8 cellular contexts compared by ENCODE assay signal in genomic region chr5:72018158-72018803, GRCh38.
A peak's percentile ranks its signal among the peaks of the same experiment; 100 is the strongest.
DNase-seq lines count a peak whose midpoint lies in the region; ATAC-seq and TF ChIP-seq lines count a peak whose summit lies in the region.

No MANE protein-coding gene starts in this region.

- no peak overlapping the region for H3K4me3 Mint-ChIP-seq in natural killer cell

- DNase-seq in Right ventricle myocardium superior, result no peak
- no peak for DNase-seq in cardiac septum (ENCODE audit: low spot score)
- peak; percentile 79 for DNase-seq in NAMALWA (ENCODE audit: low spot score)
- peak; percentile 43 for DNase-seq in activated CD4-positive, alpha-beta T cell treated with anti-CD3 and anti-CD28 coated beads, Interleukin-2, amount 50 U/mL, for 1 hour
- peak; percentile 0 to 24 (median 1) for DNase-seq in effector memory CD4-positive, alpha-beta T cell
- peak; percentile 31 for DNase-seq in natural killer cell
- peak in 1 of 2 donors; percentile 57 for DNase-seq in tibial nerve (ENCODE audit: low spot score in 2 of 2)

- ATAC-seq in Right ventricle myocardium superior (ENCODE audit: poor library complexity) (peak; percentile 56), natural killer cell (peak; percentile 62 to 79 (median 68)), GM18505 (IDR thresholded peaks at IDR 0.05; ENCODE audit: unreplicated experiment) (no peak)

- no peak overlapping the region for H3K27ac ChIP-seq in effector memory CD4-positive, alpha-beta T cell (ENCODE audit: insufficient read depth, low read length, poor library complexity, severe bottlenecking)
- no peak overlapping the region for H3K27ac ChIP-seq in tibial nerve

- no peaks in the 10 kb centered on the region for H3K36me3 Mint-ChIP-seq in natural killer cell

- TF ChIP-seq CTCF in natural killer cell (IDR thresholded peaks at IDR 0.05) (peak; percentile 96), tibial nerve (IDR thresholded peaks at IDR 0.05) (peak in 4 of 5 experiments; percentile 24 to 81 (median 34))

- TF ChIP-seq EP300 in tibial nerve (IDR thresholded peaks at IDR 0.05), result no peak

- 28 to 39% methylated on average over 1 of the region's 1 CpG for WGBS in tibial nerve, 2 donors

- no peak for TF ChIP-seq POLR2A in tibial nerve (IDR thresholded peaks at IDR 0.05)
- no peak for TF ChIP-seq POLR2A in GM18505 (IDR thresholded peaks at IDR 0.05; ENCODE audit: borderline replicate concordance, extremely low read depth, insufficient read depth, insufficient read length)

- H3K4me3 ChIP-seq in effector memory CD4-positive, alpha-beta T cell (ENCODE audit: insufficient read depth, low read depth, low read length, poor library complexity, severe bottlenecking), result no peak overlapping the region
- H3K4me3 ChIP-seq in tibial nerve, result no peak overlapping the region

- H3K27me3 Mint-ChIP-seq in natural killer cell (ENCODE audit: low read depth in 2 of 2), result peaks cover 10 to 35% of the 10 kb centered on the region in 2 donors

- intact Hi-C loops in Right ventricle myocardium superior (cut with DNase I), result loop anchor here (10.0 kb wide), 1 partner anchor 233 kb away; no protein-coding TSS in a partner anchor
- intact Hi-C loops in cardiac septum (cut with DNase I), result loop anchor here (2.0 kb wide), 1 partner anchor 235 kb away; no protein-coding TSS in a partner anchor
- intact Hi-C loops in natural killer cell (cut with micrococcal nuclease), result no loop called here

- no peaks in the 10 kb centered on the region for H3K4me1 Mint-ChIP-seq in natural killer cell

- H3K9me3 ChIP-seq in effector memory CD4-positive, alpha-beta T cell (ENCODE audit: control insufficient read depth, low read length), result no peaks in the 10 kb centered on the region
- H3K9me3 ChIP-seq in tibial nerve, result peaks cover 0 to 13% (median 0%) of the 10 kb centered on the region in 4 donors

- no peaks in the 10 kb centered on the region for H3K36me3 ChIP-seq in effector memory CD4-positive, alpha-beta T cell (ENCODE audit: control insufficient read depth, insufficient read depth, low read length)
- no peaks in the 10 kb centered on the region for H3K36me3 ChIP-seq in tibial nerve

- peaks cover 0 to 2% of the 10 kb centered on the region in 2 donors for H3K9me3 Mint-ChIP-seq in natural killer cell

- no peak overlapping the region for H3K27ac Mint-ChIP-seq in natural killer cell

- H3K27me3 ChIP-seq in effector memory CD4-positive, alpha-beta T cell (replicated peaks; ENCODE audit: control insufficient read depth, insufficient read depth, low read length, poor library complexity, severe bottlenecking), result no peaks in the 10 kb centered on the region
- H3K27me3 ChIP-seq in tibial nerve, result no peaks in the 10 kb centered on the region

- H3K4me1 ChIP-seq in effector memory CD4-positive, alpha-beta T cell (ENCODE audit: control insufficient read depth, insufficient read depth, low read length, poor library complexity, severe bottlenecking), result no peaks in the 10 kb centered on the region
- H3K4me1 ChIP-seq in tibial nerve, result peaks cover 0 to 5% (median 0%) of the 10 kb centered on the region in 4 donors

Comparison
In these comparisons a context has a peak if more than half of its experiments do, and no peak if none do; other contexts are left out.
1. DNase-seq: peak in NAMALWA (single experiment), activated CD4-positive, alpha-beta T cell treated with anti-CD3 and anti-CD28 coated beads, Interleukin-2, amount 50 U/mL, for 1 hour (single experiment), effector memory CD4-positive, alpha-beta T cell (3 of 3) and natural killer cell (single experiment); none in Right ventricle myocardium superior (single experiment) and cardiac septum (single experiment).